ENCODE assay signal across 18 cellular contexts in genomic region chr4:187961171-187961570, GRCh38. TPM values are rescaled to one million over a fixed set of nuclear protein-coding genes. Genes with fewer than 3 reads are reported as not detected.
DNase-seq lines count a peak whose midpoint lies in the region; ATAC-seq and TF ChIP-seq lines count a peak whose summit lies in the region.
"Had no signal": no experiment of that assay in that cellular context is flagged by ENCODE, and none has a peak within 500 bp of the region (broad histone marks: within the 10 kb centered on the region; RNA-seq: fewer than 3 reads in every experiment).

No MANE protein-coding gene starts in this region.

- H3K27me3 ChIP-seq in ovary, result no peaks in the 10 kb centered on the region
- H3K27me3 ChIP-seq: BLaER1 had no signal

- H3K9me3 ChIP-seq in ovary, result no peaks in the 10 kb centered on the region
- H3K9me3 ChIP-seq: BLaER1 had no signal

- 80 to 87% (median 87%) methylated on average over 2 of the region's 2 CpGs for WGBS in ovary, 3 donors

- no peak overlapping the region for H3K4me3 ChIP-seq in ovary
- H3K4me3 ChIP-seq: BLaER1, GM12878 had no signal

- TF ChIP-seq POLR2A in ovary (IDR thresholded peaks at IDR 0.05), result no peak

- no peak for TF ChIP-seq CTCF in ovary (IDR thresholded peaks at IDR 0.05)

- no peak for ATAC-seq in HG03565 (IDR thresholded peaks at IDR 0.05; ENCODE audit: unreplicated experiment)
- ATAC-seq: GM12878 had no signal

- in situ Hi-C loops in SK-MEL-5 (cut with HindIII; ENCODE audit: low pct_unique_long_range_greater_than_20kb, low sequenced_read_pairs), result no loop called here

- no peak overlapping the region for H3K27ac ChIP-seq in ovary
- H3K27ac ChIP-seq: BLaER1 had no signal

- intact Hi-C loops in ovary (cut with DNase I), result no loop called here

- H3K4me1 ChIP-seq in ovary (ENCODE audit: insufficient read depth), result no peaks in the 10 kb centered on the region
- H3K4me1 ChIP-seq: BLaER1 had no signal

- DNase-seq in SK-MEL-5 (ENCODE audit: low read depth, low spot score) (peak; percentile 87), globus pallidus (ENCODE audit: low spot score) (peak; percentile 54), pons (ENCODE audit: low spot score) (peak; percentile 69), ovary (no peak), SKM-1 (lab: John Stamatoyannopoulos, UW; ENCODE audit: unreplicated experiment) (no peak), NOMO-1 (lab: John Stamatoyannopoulos, UW; ENCODE audit: unreplicated experiment in 2 of 2) (no peak)
- DNase-seq: 8988T; Calu3; CD4-positive, alpha-beta memory T cell; DMS79 treated with DMSO at 0.1 percent for 48 hours; H9 had no signal

- no peaks in the 10 kb centered on the region for H3K36me3 ChIP-seq in ovary
- H3K36me3 ChIP-seq: BLaER1 had no signal

- TF ChIP-seq EP300 in ovary (IDR thresholded peaks at IDR 0.05), result no peak

RNA-seq across cellular contexts. Expression of gene ZFP42, which starts 34.4 kb away (rescaled TPM):
- total RNA-seq in SK-MEL-5 (2014; rRNA removed; shearing (Covaris generic)), result not detected in 2 replicates
- not detected in 2 replicates for polyA plus RNA-seq in SK-MEL-5 (2015; cell fraction: cytosol; rRNA removed)
- not detected in 2 replicates for polyA plus RNA-seq in SK-MEL-5 (2015; cell fraction: nucleus; rRNA removed)
- under 1 TPM in 1 of 7 donors, not detected in 6; 0.28 TPM for total RNA-seq in ovary
- polyA plus RNA-seq in ovary, result not detected
- total RNA-seq: A673; Calu3; CD4-positive, alpha-beta memory T cell; G401; HT-29 had no signal
- polyA plus RNA-seq: CD14-positive monocyte; CD4-positive, alpha-beta memory T cell; GM12878 had no signal

Comparison
In these comparisons a context has a peak if more than half of its experiments do, and no peak if none do; other contexts are left out.
1. DNase-seq: peak in SK-MEL-5 (single experiment), globus pallidus (single experiment) and pons (single experiment); none in ovary (0 of 5), SKM-1 (single experiment) and NOMO-1 (0 of 2).